1 cellular context compared by ENCODE assay signal in genomic region chr21:42281196-42281680, GRCh38.
TF ChIP-seq lines count a peak whose summit lies in the region.

No MANE protein-coding gene starts in this region.

TF ChIP-seq in H1, 55 proteins besides CTCF, POLR2A, EP300 and RAD21:
- no peak for TF ChIP-seq BCL11A (IDR thresholded peaks at IDR 0.05; ENCODE audit: low read depth in 2 of 2, low read length in 2 of 2)
- no peak for TF ChIP-seq CHD1 (IDR thresholded peaks at IDR 0.05; ENCODE audit: low read depth, low read length)
- no peak for TF ChIP-seq JUND (IDR thresholded peaks at IDR 0.05; ENCODE audit: low read length)
- TF ChIP-seq RXRA (IDR thresholded peaks at IDR 0.05; ENCODE audit: insufficient read depth, low read depth, low read length), result no peak
- no peak for TF ChIP-seq CHD2 (IDR thresholded peaks at IDR 0.05; ENCODE audit: low read length)
- no peak for TF ChIP-seq EZH2 (IDR thresholded peaks at IDR 0.05; ENCODE audit: low read depth, low read length, severe bottlenecking)
- TF ChIP-seq YY1 (IDR thresholded peaks at IDR 0.05; ENCODE audit: low read depth, low read length), result no peak
- TF ChIP-seq ATF2 (IDR thresholded peaks at IDR 0.05; ENCODE audit: low read length), result no peak
- no peak for TF ChIP-seq EGR1 (IDR thresholded peaks at IDR 0.05; ENCODE audit: borderline replicate concordance, low read depth, low read length)
- TF ChIP-seq ZNF274 (IDR thresholded peaks at IDR 0.05; ENCODE audit: borderline replicate concordance, extremely low read depth, low read length), result no peak
- no peak for TF ChIP-seq TAF7 (optimal IDR thresholded peaks at IDR 0.05; ENCODE audit: borderline replicate concordance, low read depth, low read length)
- no peak for TF ChIP-seq POLR2AphosphoS5 (IDR thresholded peaks at IDR 0.05; ENCODE audit: low read depth, low read length)
